ENCODE assay signal across 19 cellular contexts in genomic region chr20:61901421-61902212, GRCh38.
DNase-seq lines count a peak whose midpoint lies in the region; ATAC-seq, FAIRE-seq and TF ChIP-seq lines count a peak whose summit lies in the region.
"Had no signal": no experiment of that assay in that cellular context is flagged by ENCODE, and none has a peak within 500 bp of the region (broad histone marks: within the 10 kb centered on the region; RNA-seq: fewer than 3 reads in every experiment).

No MANE protein-coding gene starts in this region.

- ATAC-seq in HepG2 (peak; percentile 29), right lobe of liver (no peak), GM21528 (IDR thresholded peaks at IDR 0.05; ENCODE audit: low FRiP score, unreplicated experiment) (no peak)
- ATAC-seq: stimulated activated naive B cell treated with anti-CD40 and anti-IgM and Interleukin-4, amounts not matched to agents 10 μg/mL and 1 μg/mL and 100 μg/mL, for 72 hours had no signal

- FAIRE-seq in HepG2 (lab: Jason Lieb, UNC), result no peak
- FAIRE-seq in urothelium cell line (lab: Jason Lieb, UNC), result peak; percentile 79
- FAIRE-seq: islet of Langerhans had no signal

- TF ChIP-seq EP300 in HepG2 (IDR thresholded peaks at IDR 0.05; ENCODE audit: low read depth in 2 of 2, low read length in 2 of 2) (no peak), HepG2 (CRISPR knock-in tag; IDR thresholded peaks at IDR 0.05; ENCODE audit: borderline replicate concordance) (no peak)

- H3K27me3 ChIP-seq in HepG2 (ENCODE audit: control insufficient read depth in 1 of 2, insufficient read depth in 2 of 2, low read length in 2 of 2) (peaks cover 21 to 77% of the 10 kb centered on the region in 2 experiments), right lobe of liver (no peaks in the 10 kb centered on the region), Karpas-422 (ENCODE audit: low read length) (no peaks in the 10 kb centered on the region)
- H3K27me3 ChIP-seq: ascending aorta had no signal

- no peaks in the 10 kb centered on the region for H3K79me2 ChIP-seq in HepG2 (ENCODE audit: insufficient read depth, low read length)
- H3K79me2 ChIP-seq in Karpas-422 (ENCODE audit: low read length), result no peaks in the 10 kb centered on the region

- TF ChIP-seq RAD21 in HepG2 (CRISPR knock-in tag; IDR thresholded peaks at IDR 0.05), result no peak

- TF ChIP-seq POLR2A in HepG2 (IDR thresholded peaks at IDR 0.05; ENCODE audit: insufficient read depth in 1 of 2, low read depth in 2 of 2, low read length in 2 of 2) (no peak), right lobe of liver (IDR thresholded peaks at IDR 0.05) (no peak)

- H3K9ac ChIP-seq in HepG2 (ENCODE audit: insufficient read depth, low read depth, low read length), result no peak overlapping the region
- no peak overlapping the region for H3K9ac ChIP-seq in Karpas-422 (ENCODE audit: low read length)

- no peaks in the 10 kb centered on the region for H3K9me2 ChIP-seq in Karpas-422 (replicated peaks; ENCODE audit: insufficient read depth, low read length)

- in situ Hi-C loops in HepG2 (cut with HindIII; ENCODE audit: extremely low pct_ligation_motif_present, low pct_unique_long_range_greater_than_20kb), result no loop called here
- in situ Hi-C loops in G401 (cut with HindIII; ENCODE audit: low sequenced_read_pairs), result no loop called here

- H3K4me3 ChIP-seq in HepG2 (replicated peaks in 1 of 3; ENCODE audit: insufficient read depth in 1 of 3, low read depth in 2 of 3, low read length in 3 of 3) (no peak overlapping the region; a peak in 1 of 6 replicates), right lobe of liver (no peak overlapping the region), Karpas-422 (ENCODE audit: low read length) (no peak overlapping the region)
- H3K4me3 ChIP-seq: ascending aorta, skin epidermis had no signal

- 30% methylated on average over 29 of the region's 34 CpGs for WGBS in HepG2 (ENCODE audit: low lambda C conversion rate)
- 41% methylated on average over 16 of the region's 34 CpGs for WGBS in right lobe of liver (ENCODE audit: insufficient coverage, low coverage, low lambda C conversion rate, missing lambda C conversion rate)

- H3K27ac ChIP-seq in HepG2 (ENCODE audit: extremely low read length, insufficient read depth, low read length) (no peak overlapping the region), right lobe of liver (no peak overlapping the region), Karpas-422 (ENCODE audit: low read length) (no peak overlapping the region)
- H3K27ac ChIP-seq: ascending aorta, skin epidermis had no signal

- no TSS peak for BruUV-seq in HepG2 (replicated peaks; lab: Mats Ljungman, UMichigan)

- H3K9me3 ChIP-seq in HepG2 (ENCODE audit: low read length) (no peaks in the 10 kb centered on the region), right lobe of liver (no peaks in the 10 kb centered on the region), Karpas-422 (ENCODE audit: low read length) (no peaks in the 10 kb centered on the region)
- H3K9me3 ChIP-seq: ascending aorta had no signal

- CTCF ChIA-PET in HepG2 (lab: Yijun Ruan, JAX; ENCODE audit: low intra/inter-chr PET ratio, low total read pairs), result no interaction called here

- no peak for DNase-seq in HepG2 (ENCODE audit: low spot score)
- DNase-seq in right lobe of liver, result no peak
- DNase-seq in Karpas-422, result peak; percentile 53
- DNase-seq in SW480 (ENCODE audit: low spot score), result peak; percentile 76
- DNase-seq in urothelium cell line (ENCODE audit: low spot score), result peak; percentile 62
- DNase-seq in midbrain (lab: John Stamatoyannopoulos, UW), result no peak
- no peak for DNase-seq in G401 (ENCODE audit: low spot score)
- DNase-seq: activated CD8-positive, alpha-beta memory T cell treated with anti-CD3 and anti-CD28 coated beads for 24 hours; activated effector memory CD4-positive, alpha-beta T cell treated with Interleukin-2 at 50 U/mL for 16 hours; AML-193; cortex of kidney; DMS79; NCI-H2081 treated with DMSO at 0.1 percent for 48 hours; NK-92 treated with Interleukin-12 subunit alpha and Interleukin-12 subunit beta, amount 100 ng/mL, for 24 hours; stimulated activated naive B cell treated with anti-CD40 and anti-IgM and Interleukin-4, amounts not matched to agents 10 μg/mL and 1 μg/mL and 100 μg/mL, for 72 hours had no signal

- H2AFZ ChIP-seq in HepG2 (ENCODE audit: low read length) (no peak overlapping the region), Karpas-422 (ENCODE audit: low read length) (no peak overlapping the region)

- H4K20me1 ChIP-seq in HepG2 (ENCODE audit: insufficient read depth, low read length) (no peaks in the 10 kb centered on the region; the same call in 1 of the 2 replicates), Karpas-422 (ENCODE audit: insufficient read depth, low read depth, low read length) (no peaks in the 10 kb centered on the region)

- POLR2A ChIA-PET in HepG2 (lab: Yijun Ruan, JAX), result no interaction called here

- intact Hi-C loops in HepG2 (cut with micrococcal nuclease; ENCODE audit: unreplicated experiment), result no loop called here
- intact Hi-C loops in right lobe of liver (cut with DNase I), result no loop called here

- peak overlapping the region; percentile 52 for H3K4me2 ChIP-seq in HepG2 (ENCODE audit: low read depth, low read length)
- H3K4me2 ChIP-seq in Karpas-422 (ENCODE audit: low read depth, low read length, poor library complexity, severe bottlenecking), result no peak overlapping the region

- TF ChIP-seq CTCF in HepG2 (CRISPR knock-in tag; IDR thresholded peaks at IDR 0.05), result peak; percentile 20; the same call in 1 of the 2 replicates
- TF ChIP-seq CTCF in right lobe of liver (IDR thresholded peaks at IDR 0.05), result no peak

- no peaks in the 10 kb centered on the region for H3K36me3 ChIP-seq in HepG2 (replicated peaks in 1 of 2; ENCODE audit: control insufficient read depth in 1 of 2, insufficient read depth in 2 of 2, low read length in 2 of 2)
- no peaks in the 10 kb centered on the region for H3K36me3 ChIP-seq in right lobe of liver
- no peaks in the 10 kb centered on the region for H3K36me3 ChIP-seq in Karpas-422 (ENCODE audit: insufficient read depth, low read length)
- H3K36me3 ChIP-seq: ascending aorta had no signal

- H3K4me1 ChIP-seq in HepG2 (ENCODE audit: insufficient read depth, low read length) (peaks cover 34% of the 10 kb centered on the region), right lobe of liver (no peaks in the 10 kb centered on the region), Karpas-422 (ENCODE audit: low read length) (peaks cover 6% of the 10 kb centered on the region; the same call in 1 of the 2 replicates)
- H3K4me1 ChIP-seq: ascending aorta had no signal

TF ChIP-seq in HepG2, 621 proteins besides CTCF, POLR2A, EP300 and RAD21 (continues in another document):
- TF ChIP-seq HNF4G (IDR thresholded peaks at IDR 0.05; ENCODE audit: borderline replicate concordance, low read depth, low read length) (no peak), HNF4G (CRISPR knock-in tag; IDR thresholded peaks at IDR 0.05; ENCODE audit: borderline replicate concordance, low read depth) (no peak), ZNF83 (CRISPR knock-in tag; IDR thresholded peaks at IDR 0.05; ENCODE audit: borderline replicate concordance) (no peak), NFATC3 (CRISPR knock-in tag; IDR thresholded peaks at IDR 0.05) (no peak), KDM5B (CRISPR knock-in tag; IDR thresholded peaks at IDR 0.05; ENCODE audit: borderline replicate concordance) (no peak), ZNF772 (CRISPR knock-in tag; IDR thresholded peaks at IDR 0.05) (no peak), IRF9 (CRISPR knock-in tag; IDR thresholded peaks at IDR 0.05; ENCODE audit: borderline replicate concordance) (0 out of 2 replicates have a peak, but pooled peaks have one; percentile 16), AKAP8 (CRISPR knock-in tag; IDR thresholded peaks at IDR 0.05) (0 out of 2 replicates have a peak, but pooled peaks have one; percentile 34), POGK (CRISPR knock-in tag; conservative IDR thresholded peaks at IDR 0.05) (no peak), ZNF264 (CRISPR knock-in tag; IDR thresholded peaks at IDR 0.05) (no peak), RORA (CRISPR knock-in tag; IDR thresholded peaks at IDR 0.05) (no peak), ZNF484 (CRISPR knock-in tag; IDR thresholded peaks at IDR 0.05; ENCODE audit: borderline replicate concordance, low read depth) (no peak), ZNF564 (CRISPR knock-in tag; IDR thresholded peaks at IDR 0.05) (no peak)

Comparison
In these comparisons a context has a peak if more than half of its experiments do, and no peak if none do; other contexts are left out.
1. DNase-seq: peak in Karpas-422 (single experiment), SW480 (single experiment) and urothelium cell line (single experiment); none in HepG2 (single experiment), right lobe of liver (0 of 3), midbrain (single experiment) and G401 (single experiment).